In genomic region chr6:44122821-44123220, GRCh38 we compare ENCODE assay signal across 1 cellular context.
TF ChIP-seq lines count a peak whose summit lies in the region.

No MANE protein-coding gene starts in this region.

TF ChIP-seq in SK-N-SH, 30 proteins besides CTCF, POLR2A, EP300 and RAD21 (continued from another document):
- no peak for TF ChIP-seq FOSL2 (IDR thresholded peaks at IDR 0.05; ENCODE audit: borderline replicate concordance, low read depth)
- no peak for TF ChIP-seq TEAD4 (IDR thresholded peaks at IDR 0.05; ENCODE audit: borderline replicate concordance, insufficient read depth)
- TF ChIP-seq FOXJ3 (CRISPR knock-in tag; IDR thresholded peaks at IDR 0.05): no peak
- no peak for TF ChIP-seq RCOR1 (IDR thresholded peaks at IDR 0.05; ENCODE audit: low read length)
- no peak for TF ChIP-seq EZH2phosphoT487 (IDR thresholded peaks at IDR 0.05; ENCODE audit: borderline replicate concordance, low read depth)
- TF ChIP-seq MEF2A (IDR thresholded peaks at IDR 0.05; ENCODE audit: borderline replicate concordance, low read depth): no peak
- TF ChIP-seq NFIC (IDR thresholded peaks at IDR 0.05; ENCODE audit: borderline replicate concordance): no peak
- no peak for TF ChIP-seq MXI1 (IDR thresholded peaks at IDR 0.05; ENCODE audit: low read depth, low read length)
- no peak for TF ChIP-seq RFX5 (IDR thresholded peaks at IDR 0.05; ENCODE audit: low read length)
- TF ChIP-seq ELF1 (IDR thresholded peaks at IDR 0.05): no peak
